ENCODE assay signal across 8 cellular contexts in the genomic region with DNA sequence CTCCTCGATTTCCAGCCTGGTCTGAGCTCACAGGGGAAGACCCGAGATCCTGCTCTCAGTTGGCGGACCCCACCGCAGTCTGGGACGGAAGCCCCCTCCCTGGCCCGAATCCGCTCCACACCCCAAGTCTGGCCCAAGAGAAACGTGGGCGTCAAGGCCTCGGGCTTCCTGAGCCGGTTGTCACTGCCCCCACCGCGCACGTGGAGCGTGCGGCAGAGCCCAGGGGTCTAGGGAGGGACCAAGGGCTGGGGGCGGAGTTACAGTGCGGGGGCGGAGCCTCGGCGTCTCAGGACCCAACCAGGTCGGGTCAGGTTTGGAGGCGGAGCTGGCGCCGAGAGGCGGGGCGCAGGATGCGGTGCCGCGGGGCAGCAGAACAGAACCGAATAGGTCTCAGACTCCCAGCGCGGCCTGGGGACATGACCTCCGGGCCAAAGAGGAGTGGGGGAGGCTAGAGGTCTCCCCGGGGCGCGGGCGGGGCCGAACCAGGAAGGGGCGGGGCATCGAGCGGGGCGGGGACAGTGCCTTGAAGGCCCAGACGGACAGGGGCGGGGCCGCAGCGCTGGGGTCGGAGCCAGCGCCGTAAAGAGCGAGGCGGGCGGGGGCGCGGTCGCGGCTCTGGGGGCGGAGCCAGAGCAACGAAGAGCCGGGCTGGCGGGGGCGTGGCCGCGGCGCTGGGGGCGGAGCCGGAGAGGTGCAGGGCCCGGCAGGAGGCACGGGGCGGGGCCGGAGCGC.
DNase-seq lines count a peak whose midpoint lies in the region; ATAC-seq and TF ChIP-seq lines count a peak whose summit lies in the region.

No MANE protein-coding gene starts in this region.

- peak; percentile 45 for ATAC-seq in GM18870 (IDR thresholded peaks at IDR 0.05; ENCODE audit: unreplicated experiment)
- ATAC-seq in HG03135 (IDR thresholded peaks at IDR 0.05; ENCODE audit: unreplicated experiment) = peak; percentile 63

- peak overlapping the region; percentile 69 for H3K4me3 ChIP-seq in AG04449 (ENCODE audit: low read depth, low read length)

- TF ChIP-seq CTCF in AG04449 (IDR thresholded peaks at IDR 0.05; ENCODE audit: insufficient read depth, low read length, missing control alignments) = no peak

- peak; percentile 21 for DNase-seq in AG04449 (ENCODE audit: low read depth, low spot score)
- DNase-seq in NCI-H226 = peak; percentile 80
- DNase-seq in activated CD4-positive, alpha-beta T cell treated with anti-CD3 and anti-CD28 coated beads for 4 hours = peak; percentile 98 to 99
- DNase-seq in stimulated activated CD4-positive, alpha-beta T cell treated with anti-CD3 and anti-CD28 coated beads, Interleukin-1b, Interleukin-23, amount 100 ng/mL, for 1 hour (ENCODE audit: low read depth in 2 of 2) = peak; percentile 99 to 100

- peaks cover 4% of the 10 kb centered on the region for H3K27me3 ChIP-seq in layer of hippocampus (ENCODE audit: control insufficient read depth, insufficient read depth, low read length)

- POLR2A ChIA-PET in AG04449 (lab: Yijun Ruan, JAX) = interaction anchor here (1.0 kb wide), 1 partner anchor 85 kb away, joined by 3 read pairs; no protein-coding TSS in a partner anchor

- CTCF ChIA-PET in AG04449 (lab: Yijun Ruan, JAX) = interaction anchor here (1.2 to 1.7 kb wide), 3 partner anchors 11 to 108 kb away, joined by 4 to 6 read pairs (median 5); no protein-coding TSS in a partner anchor

- H3K27ac ChIP-seq in cingulate gyrus (ENCODE audit: low read depth, low read length) = peak overlapping the region; percentile 39
- peak overlapping the region; percentile 79 for H3K27ac ChIP-seq in layer of hippocampus (ENCODE audit: low read depth, low read length)

Comparison
In these comparisons a context has a peak if more than half of its experiments do, and no peak if none do; other contexts are left out.
1. Peak in every context shown above with its lines: DNase-seq, ATAC-seq, H3K4me3 ChIP-seq and H3K27ac ChIP-seq.
2. DNase-seq: peak in every context shown above with its lines; median percentile 100 in stimulated activated CD4-positive, alpha-beta T cell treated with anti-CD3 and anti-CD28 coated beads, Interleukin-1b, Interleukin-23, amount 100 ng/mL, for 1 hour; 98 in activated CD4-positive, alpha-beta T cell treated with anti-CD3 and anti-CD28 coated beads for 4 hours; 80 in NCI-H226; 21 in AG04449.